In genomic region chr4:6640292-6641163, GRCh38 we compare ENCODE assay signal across 8 cellular contexts. TPM values are rescaled to one million over a fixed set of nuclear protein-coding genes. Genes with fewer than 3 reads are reported as not detected.
DNase-seq lines count a peak whose midpoint lies in the region; ATAC-seq and TF ChIP-seq lines count a peak whose summit lies in the region.

MRFAP1 (plus strand) TSS chr4:6640685; CDS start chr4:6640863, 178 bp downstream.

- peaks cover 0 to 14% (median 7%) of the 10 kb centered on the region in 4 donors for H3K4me1 ChIP-seq in right lobe of liver

- intact Hi-C loops in dorsolateral prefrontal cortex (cut with DNase I) (loop anchor here (1.0 to 5.0 kb wide), 5 partner anchors 34 to 76 kb away; partner anchors contain the start of genes BLOC1S4 (in 1 of the 2), MAN2B2 (in 1 of the 2) and MRFAP1L1 (in 1 of the 2)), right lobe of liver (cut with DNase I) (no loop called here)

- no peak for TF ChIP-seq POLR2A in right lobe of liver (IDR thresholded peaks at IDR 0.05)

- peaks cover 0 to 14% (median 4%) of the 10 kb centered on the region in 4 donors for H3K36me3 ChIP-seq in right lobe of liver

- peak; percentile 97 for DNase-seq in CD1c-positive myeloid dendritic cell (ENCODE audit: extremely low spot score)
- DNase-seq in NCI-H82 (lab: John Stamatoyannopoulos, UW), result peak; percentile 93
- DNase-seq in activated CD4-positive, alpha-beta T cell treated with anti-CD3 and anti-CD28 coated beads, Interleukin-2, amount 50 U/mL, for 48 hours, result peak; percentile 91 to 93
- peak; percentile 88 to 93 (median 93) for DNase-seq in dorsolateral prefrontal cortex
- peak; percentile 94 to 96 (median 95) for DNase-seq in right lobe of liver
- peak; percentile 93 for DNase-seq in stimulated activated CD4-positive, alpha-beta T cell treated with anti-CD3 and anti-CD28 coated beads, Interleukin-4, amount 100 ng/mL, for 24 hours

- H3K27me3 ChIP-seq in dorsolateral prefrontal cortex, result no peaks in the 10 kb centered on the region
- H3K27me3 ChIP-seq in right lobe of liver, result no peaks in the 10 kb centered on the region

- ATAC-seq in GM19438 (IDR thresholded peaks at IDR 0.05; ENCODE audit: low read depth, unreplicated experiment), result peak; percentile 70
- ATAC-seq in HG03575 (IDR thresholded peaks at IDR 0.05; ENCODE audit: extremely low read depth, insufficient number of reproducible peaks, low FRiP score, unreplicated experiment), result peak; percentile 52
- ATAC-seq in right lobe of liver, result peak; percentile 93 to 97 (median 96)

- H3K9me3 ChIP-seq in right lobe of liver, result no peaks in the 10 kb centered on the region

- 0% methylated on average over 58 of the region's 90 CpGs for WGBS in right lobe of liver (ENCODE audit: insufficient coverage, low coverage, low lambda C conversion rate, missing lambda C conversion rate)

- TF ChIP-seq CTCF in dorsolateral prefrontal cortex (IDR thresholded peaks at IDR 0.05 in 54 of 56, conservative IDR thresholded peaks at IDR 0.05 in 2 of 56; ENCODE audit: low read depth in 1 of 56, partially characterized antibody in 56 of 56) (peak in 25 of 56 donors; percentile 9 to 53 (median 29)), right lobe of liver (IDR thresholded peaks at IDR 0.05) (no peak)

- H3K4me3 ChIP-seq in dorsolateral prefrontal cortex (peak within 1 kb of the TSS; percentile 68 to 98 (median 92)), right lobe of liver (peak within 1 kb of the TSS; percentile 86 to 96 (median 88))

- H3K27ac ChIP-seq in dorsolateral prefrontal cortex, result peak within 1 kb of the TSS; percentile 66 to 99 (median 96)
- peak within 1 kb of the TSS; percentile 82 to 94 (median 94) for H3K27ac ChIP-seq in right lobe of liver

RNA-seq across cellular contexts. Expression of gene MRFAP1, which starts in this region (rescaled TPM):
- total RNA-seq in dorsolateral prefrontal cortex (100 to 1,000 TPM; 242 to 474 (median 356) TPM), right lobe of liver (100 to 1,000 TPM; 103 to 166 (median 129) TPM)

Comparison
In these comparisons a context has a peak if more than half of its experiments do, and no peak if none do; other contexts are left out.
1. Peak in every context shown above with its lines: DNase-seq, ATAC-seq, H3K4me3 ChIP-seq and H3K27ac ChIP-seq.
2. intact Hi-C loops: an anchor here in dorsolateral prefrontal cortex (1.0 to 5.0 kb wide); none called in right lobe of liver.